Comparison of ENCODE assay signal across 8 cellular contexts in the genomic region with DNA sequence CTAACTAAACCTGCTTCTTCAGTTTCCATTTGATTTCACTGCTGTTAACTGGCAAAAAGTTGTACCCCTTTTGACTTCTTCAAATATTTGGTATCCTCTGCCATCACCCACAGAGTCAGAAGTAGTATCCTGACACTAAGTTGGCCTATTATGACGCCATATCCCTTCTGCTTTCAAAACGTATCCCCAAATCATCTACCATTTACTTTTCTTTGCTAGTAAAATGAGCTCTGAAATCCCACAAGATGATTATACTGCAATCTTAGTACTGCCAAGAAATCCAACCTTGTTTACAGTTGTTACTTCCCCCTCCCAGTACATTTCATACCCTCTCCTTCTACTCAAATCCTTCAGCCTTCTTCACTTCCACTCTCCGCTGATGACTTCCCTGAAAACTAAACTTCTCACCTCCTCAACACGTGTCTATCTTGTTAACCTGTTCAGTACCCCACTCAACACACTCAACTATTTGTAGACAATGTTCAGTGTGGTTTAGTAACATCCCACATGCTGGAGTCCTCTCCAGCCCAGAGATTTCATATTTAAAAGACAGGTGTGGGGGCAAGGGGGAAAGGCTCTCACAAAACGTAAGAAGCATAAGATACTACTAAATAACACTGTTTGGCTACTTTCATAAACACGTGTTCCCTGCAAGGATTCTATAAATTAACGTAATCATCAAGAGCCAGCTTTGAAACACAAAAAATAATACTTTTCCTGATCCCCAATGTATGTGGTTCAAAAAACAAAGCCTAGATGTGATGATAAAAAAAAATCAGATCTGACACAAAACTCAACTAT. TPM values are rescaled to one million over a fixed set of nuclear protein-coding genes. Genes with fewer than 3 reads are reported as not detected.
DNase-seq lines count a peak whose midpoint lies in the region; ATAC-seq and TF ChIP-seq lines count a peak whose summit lies in the region.

No MANE protein-coding gene starts in this region.

- no peak overlapping the region for H2AFZ ChIP-seq in neural cell (ENCODE audit: low read depth, low read length)

- H3K9ac ChIP-seq in NT2/D1 (ENCODE audit: insufficient read length, low read depth) (peak overlapping the region; percentile 89), neural cell (ENCODE audit: low read length) (peak overlapping the region; percentile 68)

- no peaks in the 10 kb centered on the region for H3K27me3 Mint-ChIP-seq in effector memory CD8-positive, alpha-beta T cell

- H3K9me2 ChIP-seq in neural cell (ENCODE audit: insufficient read depth, low read length) = no peaks in the 10 kb centered on the region

- no peaks in the 10 kb centered on the region for H3K9me3 Mint-ChIP-seq in effector memory CD8-positive, alpha-beta T cell

- peak overlapping the region; percentile 99 for H3K27ac Mint-ChIP-seq in effector memory CD8-positive, alpha-beta T cell

- H3K27me3 ChIP-seq in NT2/D1 (ENCODE audit: insufficient read depth, insufficient read length) = no peaks in the 10 kb centered on the region
- H3K27me3 ChIP-seq in neural cell (ENCODE audit: insufficient read depth, low read depth, low read length) = no peaks in the 10 kb centered on the region

- H3K4me1 Mint-ChIP-seq in effector memory CD8-positive, alpha-beta T cell (ENCODE audit: low read depth in 2 of 2) = peaks cover 33 to 38% of the 10 kb centered on the region in 2 donors

- no peak for TF ChIP-seq CTCF in neural cell (IDR thresholded peaks at IDR 0.05; ENCODE audit: poor library complexity, severe bottlenecking)

- peak overlapping the region; percentile 79 for H3K4me2 ChIP-seq in neural cell (ENCODE audit: low read length)

- H3K4me3 ChIP-seq in GM08714 (ENCODE audit: low read length) (peak overlapping the region; percentile 96), NT2/D1 (ENCODE audit: insufficient read length, low read depth) (peak overlapping the region; percentile 73), neural cell (ENCODE audit: low read length) (peak overlapping the region; percentile 77)

- H3K36me3 Mint-ChIP-seq in effector memory CD8-positive, alpha-beta T cell (ENCODE audit: insufficient read depth) = peaks cover 34% of the 10 kb centered on the region

- H3K79me2 ChIP-seq in neural cell (replicated peaks; ENCODE audit: insufficient read depth, low read length) = peaks cover 31% of the 10 kb centered on the region

- H3K36me3 ChIP-seq in NT2/D1 (ENCODE audit: insufficient read depth, insufficient read length, low read length) = peaks cover 22% of the 10 kb centered on the region
- H3K36me3 ChIP-seq in neural cell (ENCODE audit: insufficient read depth, low read length) = no peaks in the 10 kb centered on the region

- ATAC-seq in effector memory CD8-positive, alpha-beta T cell (replicated peaks) = no peak
- ATAC-seq in HG02571 (IDR thresholded peaks at IDR 0.05; ENCODE audit: unreplicated experiment) = no peak

- no peaks in the 10 kb centered on the region for H4K20me1 ChIP-seq in neural cell (ENCODE audit: insufficient read depth)

- H3K27ac ChIP-seq in neural cell (ENCODE audit: low read length) = no peak overlapping the region

- peak overlapping the region; percentile 92 for H3K4me3 Mint-ChIP-seq in effector memory CD8-positive, alpha-beta T cell

- no peaks in the 10 kb centered on the region for H3K9me3 ChIP-seq in NT2/D1 (ENCODE audit: insufficient read depth, low read length)
- H3K9me3 ChIP-seq in neural cell (ENCODE audit: low read length) = no peaks in the 10 kb centered on the region

- no peaks in the 10 kb centered on the region for H3K4me1 ChIP-seq in NT2/D1 (ENCODE audit: insufficient read depth, insufficient read length)

- no peak for TF ChIP-seq EP300 in neural cell (conservative IDR thresholded peaks at IDR 0.05; ENCODE audit: poor library complexity, severe bottlenecking)

- DNase-seq in NT2/D1 (ENCODE audit: low read depth, low spot score) (no peak), amygdala (lab: John Stamatoyannopoulos, UW) (no peak), superior temporal gyrus (ENCODE audit: extremely low spot score) (no peak), NCI-H1694 (lab: John Stamatoyannopoulos, UW) (no peak)
- no peak for DNase-seq in effector memory CD8-positive, alpha-beta T cell

- no peak for TF ChIP-seq RAD21 in neural cell (conservative IDR thresholded peaks at IDR 0.05)

- no peaks in the 10 kb centered on the region for H3F3A ChIP-seq in neural cell (ENCODE audit: insufficient read depth, low read length, poor library complexity, severe bottlenecking)

TF ChIP-seq in neural cell, 6 proteins besides CTCF, POLR2A, EP300 and RAD21:
- TF ChIP-seq SMC3 (conservative IDR thresholded peaks at IDR 0.05; ENCODE audit: poor library complexity) (no peak), MXI1 (conservative IDR thresholded peaks at IDR 0.05; ENCODE audit: poor library complexity, severe bottlenecking) (peak; percentile 71)
TF ChIP-seq in neural cell: peak in this region for 1.

RNA-seq across cellular contexts. Expression of gene NAF1, which starts 1.3 kb away (rescaled TPM):
- 1.7 and 3.6 TPM in 2 replicates for polyA plus RNA-seq in neural cell
- polyA minus RNA-seq in neural cell = 10.5 and 11.7 TPM in 2 replicates
